In genomic region chr1:112625696-112626095, GRCh38 we compare ENCODE assay signal across 10 cellular contexts. TPM values are rescaled to one million over a fixed set of nuclear protein-coding genes. Genes with fewer than 3 reads are reported as not detected.
DNase-seq lines count a peak whose midpoint lies in the region; ATAC-seq, FAIRE-seq and TF ChIP-seq lines count a peak whose summit lies in the region.
"Had no signal": no experiment of that assay in that cellular context is flagged by ENCODE, and none has a peak within 500 bp of the region (broad histone marks: within the 10 kb centered on the region; RNA-seq: fewer than 3 reads in every experiment).

No MANE protein-coding gene starts in this region.

- H3K4me3 ChIP-seq in GM12878 = no peak overlapping the region
- no peak overlapping the region for H3K4me3 ChIP-seq in WERI-Rb-1 (ENCODE audit: low read depth, low read length)

- H3K9ac ChIP-seq in GM12878 (ENCODE audit: control insufficient read depth, insufficient read depth, low read length) = no peak overlapping the region

- H3K27me3 Mint-ChIP-seq in activated T-helper 2 cell treated with anti-CD3 and anti-CD28 coated beads, Interferon-gamma antibody, Interleukin-2, Interleukin-4, amounts not matched to agents 10 μg/mL and 5 μg/mL and 100 μg/mL, durations not matched to agents 14 hours and 24 hours and 36 hours (ENCODE audit: low read depth) = no peaks in the 10 kb centered on the region

- H3K4me1 ChIP-seq in GM12878 (ENCODE audit: control insufficient read depth, insufficient read depth, low read length) = peaks cover 7% of the 10 kb centered on the region; the same call in 1 of the 2 replicates
- H3K4me1 ChIP-seq: Caco-2 had no signal

- peak overlapping the region; percentile 12; the same call in 1 of the 2 replicates for H3K4me2 ChIP-seq in GM12878 (ENCODE audit: control insufficient read depth, insufficient read depth)

- H3K36me3 ChIP-seq in GM12878 (ENCODE audit: control insufficient read depth in 2 of 2, insufficient read depth in 2 of 2, low read length in 1 of 2) (peaks cover 0 to 15% of the 10 kb centered on the region in 2 experiments), WERI-Rb-1 (peaks cover 20% of the 10 kb centered on the region)

- H3K79me2 ChIP-seq in GM12878 (ENCODE audit: control insufficient read depth, insufficient read depth, low read length) = peaks cover 92% of the 10 kb centered on the region

- H3K27ac Mint-ChIP-seq in activated T-helper 2 cell treated with anti-CD3 and anti-CD28 coated beads, Interferon-gamma antibody, Interleukin-2, Interleukin-4, amounts not matched to agents 10 μg/mL and 5 μg/mL and 100 μg/mL, durations not matched to agents 14 hours and 24 hours and 36 hours = no peak overlapping the region

- no peak for TF ChIP-seq RAD21 in GM12878 (IDR thresholded peaks at IDR 0.05; ENCODE audit: insufficient read depth, low read depth, low read length)

- no peak for TF ChIP-seq EP300 in GM12878 (IDR thresholded peaks at IDR 0.05; ENCODE audit: borderline replicate concordance in 1 of 2, control insufficient read depth in 1 of 2, low read depth in 2 of 2, low read length in 2 of 2)

- 91% methylated on average over 2 of the region's 2 CpGs for WGBS in GM12878 (ENCODE audit: insufficient coverage, insufficient replicate concordance, low lambda C conversion rate, missing lambda C conversion rate)

- peaks cover 7% of the 10 kb centered on the region for H4K20me1 ChIP-seq in GM12878 (ENCODE audit: control insufficient read depth, insufficient read depth)

- TF ChIP-seq CTCF in GM12878 (IDR thresholded peaks at IDR 0.05 in 2 of 3, conservative IDR thresholded peaks at IDR 0.05 in 1 of 3; ENCODE audit: control insufficient read depth in 2 of 3, extremely low read depth in 1 of 3, insufficient read depth in 1 of 3, low read depth in 3 of 3, low read length in 3 of 3) = no peak
- no peak for TF ChIP-seq CTCF in WERI-Rb-1 (IDR thresholded peaks at IDR 0.05; ENCODE audit: low read depth, low read length)

- H3K9me3 ChIP-seq in GM12878 (replicated peaks; ENCODE audit: control insufficient read depth, insufficient read depth, low read length) (no peaks in the 10 kb centered on the region), WERI-Rb-1 (ENCODE audit: severe bottlenecking) (no peaks in the 10 kb centered on the region)
- H3K9me3 ChIP-seq: Caco-2 had no signal

- peaks cover 58% of the 10 kb centered on the region for H3K4me1 Mint-ChIP-seq in activated T-helper 2 cell treated with anti-CD3 and anti-CD28 coated beads, Interferon-gamma antibody, Interleukin-2, Interleukin-4, amounts not matched to agents 10 μg/mL and 5 μg/mL and 100 μg/mL, durations not matched to agents 14 hours and 24 hours and 36 hours (ENCODE audit: low read depth)

- no peak for FAIRE-seq in GM12878 (lab: Jason Lieb, UNC)

- RAD21 ChIA-PET in GM12878 (lab: Charles Lee; ENCODE audit: unreplicated experiment) = interaction anchor here (1.6 kb wide), 1 partner anchor 49 kb away, joined by 5 read pairs; the partner anchor contains the start of gene MOV10

- H2AFZ ChIP-seq in GM12878 (ENCODE audit: control insufficient read depth, low read depth, low read length) = no peak overlapping the region

- no peaks in the 10 kb centered on the region for H3K9me3 Mint-ChIP-seq in activated T-helper 2 cell treated with anti-CD3 and anti-CD28 coated beads, Interferon-gamma antibody, Interleukin-2, Interleukin-4, amounts not matched to agents 10 μg/mL and 5 μg/mL and 100 μg/mL, durations not matched to agents 14 hours and 24 hours and 36 hours

- in situ Hi-C loops in GM12878 (cut with MboI) = no loop called here

- POLR2A ChIA-PET in GM12878 (lab: Charles Lee) = interaction anchor here (0.7 to 1.4 kb wide), 5 partner anchors 9 to 79 kb away, joined by 3 to 5 read pairs (median 3); no protein-coding TSS in a partner anchor

- H3K27me3 ChIP-seq in GM12878 (replicated peaks in 1 of 2; ENCODE audit: control insufficient read depth in 2 of 2, insufficient read depth in 2 of 2, low read length in 1 of 2) (no peaks in the 10 kb centered on the region), WERI-Rb-1 (ENCODE audit: insufficient read depth, low read depth, severe bottlenecking) (no peaks in the 10 kb centered on the region)

- peaks cover 74% of the 10 kb centered on the region for H3K36me3 Mint-ChIP-seq in activated T-helper 2 cell treated with anti-CD3 and anti-CD28 coated beads, Interferon-gamma antibody, Interleukin-2, Interleukin-4, amounts not matched to agents 10 μg/mL and 5 μg/mL and 100 μg/mL, durations not matched to agents 14 hours and 24 hours and 36 hours (ENCODE audit: low read depth)

- H3K27ac ChIP-seq in GM12878 (ENCODE audit: control insufficient read depth, insufficient read depth) = no peak overlapping the region; the same call in 1 of the 2 replicates
- no peak overlapping the region for H3K27ac ChIP-seq in WERI-Rb-1

- intact Hi-C loops in GM12878 (cut with micrococcal nuclease; ENCODE audit: unreplicated experiment) = no loop called here
- intact Hi-C loops in activated T-helper 2 cell treated with anti-CD3 and anti-CD28 coated beads, Interferon-gamma antibody, Interleukin-2, Interleukin-4, amounts not matched to agents 10 μg/mL and 5 μg/mL and 100 μg/mL, durations not matched to agents 14 hours and 24 hours and 36 hours (cut with micrococcal nuclease) = no loop called here

- DNase-seq in AG08395 (ENCODE audit: low spot score) = peak; percentile 15
- DNase-seq in HUDEP-2 (lab: John Stamatoyannopoulos, UW; ENCODE audit: unreplicated experiment in 76 of 76) = peak in 54 of 76 experiments; percentile 3 to 75 (median 27)
- no peak for DNase-seq in GM12878 (ENCODE audit: low read depth, low spot score)
- no peak for DNase-seq in left lobe of liver (ENCODE audit: low spot score)
- no peak for DNase-seq in activated CD4-positive, CD25-positive, alpha-beta regulatory T cell treated with anti-CD3 and anti-CD28 coated beads, Interleukin-2, amount 50 U/mL, for 72 hours
- DNase-seq in activated T-helper 2 cell treated with anti-CD3 and anti-CD28 coated beads, Interferon-gamma antibody, Interleukin-2, Interleukin-4, amounts not matched to agents 10 μg/mL and 5 μg/mL and 100 μg/mL, durations not matched to agents 14 hours and 24 hours and 36 hours (ENCODE audit: low spot score) = no peak
- no peak for DNase-seq in WERI-Rb-1
- DNase-seq: Caco-2, NCI-H748 treated with DMSO at 0.1 percent for 48 hours had no signal

- no peak; the same call in 1 of the 3 replicates for ATAC-seq in GM12878
- ATAC-seq in left lobe of liver = peak; percentile 17
- ATAC-seq in HG02973 (IDR thresholded peaks at IDR 0.05; ENCODE audit: unreplicated experiment) = no peak

- SMC1A ChIA-PET in GM12878 (lab: Charles Lee; ENCODE audit: uncharacterized antibody, unreplicated experiment) = interaction anchor here (1.0 to 3.0 kb wide), 2 partner anchors 10 to 234 kb away, joined by 3 to 24 read pairs; no protein-coding TSS in a partner anchor

- TF ChIP-seq POLR2A in GM12878 (IDR thresholded peaks at IDR 0.05; ENCODE audit: low read depth, low read length) = no peak

- CTCF ChIA-PET in GM12878 (lab: Yijun Ruan, JAX) = interaction anchor here (0.8 to 1.6 kb wide), 2 partner anchors 82 to 234 kb away, joined by 4 to 5 read pairs; no protein-coding TSS in a partner anchor

- no TSS peak for BruUV-seq in GM12878 (replicated peaks; lab: Mats Ljungman, UMichigan)

- H3K4me3 Mint-ChIP-seq in activated T-helper 2 cell treated with anti-CD3 and anti-CD28 coated beads, Interferon-gamma antibody, Interleukin-2, Interleukin-4, amounts not matched to agents 10 μg/mL and 5 μg/mL and 100 μg/mL, durations not matched to agents 14 hours and 24 hours and 36 hours (ENCODE audit: low read depth) = no peak overlapping the region

RNA-seq across cellular contexts. Expression of gene CAPZA1, which starts 6.1 kb away (rescaled TPM):
- 311 and 333 TPM in 2 replicates for total RNA-seq in GM12878 (2013; cell fraction: nucleolus; rRNA removed)
- 231 and 289 TPM in 2 replicates for total RNA-seq in GM12878 (2014; rRNA removed)
- total RNA-seq in GM12878 (2014; rRNA removed; fragmentation: Illumina TruSeq; extraction: Trizol) = 248 TPM in 2 replicates
- total RNA-seq in GM12878 (2021) = 211 and 216 TPM in 2 replicates
- polyA plus RNA-seq in GM12878 (2011; ENCODE audit: low read depth) = 81.2 TPM
- polyA plus RNA-seq in GM12878 (2011; rRNA removed) = 289 and 478 TPM in 2 replicates
- polyA plus RNA-seq in GM12878 (2011; cell fraction: cytosol; rRNA removed) = 103 and 120 TPM in 2 replicates
- 144 and 150 TPM in 2 replicates for polyA plus RNA-seq in GM12878 (2011; cell fraction: nucleus; rRNA removed)
- polyA plus RNA-seq in GM12878 (2012) = 143 and 147 TPM in 2 replicates
- polyA plus RNA-seq in GM12878 (2014; fragmentation: Illumina TruSeq; extraction: Trizol) = 268 and 330 TPM in 2 replicates
- 100 to 1,000 TPM; 401 to 886 TPM for polyA plus RNA-seq in GM12878 (2014; fragmentation: Nextera tagmentation; extraction: Ambion mirVana)
- polyA plus RNA-seq in GM12878 (2014; rRNA removed) = 179 and 187 TPM in 2 replicates
- polyA plus RNA-seq in GM12878 (2016; fragmentation: Nextera tagmentation; extraction: Ambion mirVana) = 100 to 1,000 TPM; 394 to 404 TPM
- polyA minus RNA-seq in GM12878 (2011; rRNA and poly(A)+ RNA removed) = 213 and 380 TPM in 2 replicates
- 186 and 216 TPM in 2 replicates for polyA minus RNA-seq in GM12878 (2011; cell fraction: cytosol; rRNA and poly(A)+ RNA removed)
- polyA minus RNA-seq in GM12878 (2011; cell fraction: nucleus; rRNA and poly(A)+ RNA removed) = 68.3 and 80.1 TPM in 2 replicates
- 32.8 TPM for total RNA-seq in left lobe of liver
- 260 and 269 TPM in 2 replicates for total RNA-seq in activated T-helper 2 cell treated with anti-CD3 and anti-CD28 coated beads, Interferon-gamma antibody, Interleukin-2, Interleukin-4, amounts not matched to agents 10 μg/mL and 5 μg/mL and 100 μg/mL, durations not matched to agents 14 hours and 24 hours and 36 hours

RNA-seq across cellular contexts. Expression of gene ST7L, which starts 6.8 kb away (rescaled TPM):
- 34.7 and 41.0 TPM in 2 replicates for total RNA-seq in GM12878 (2013; cell fraction: nucleolus; rRNA removed)
- 8.3 and 9.9 TPM in 2 replicates for total RNA-seq in GM12878 (2014; rRNA removed)
- 11.8 and 12.5 TPM in 2 replicates for total RNA-seq in GM12878 (2014; rRNA removed; fragmentation: Illumina TruSeq; extraction: Trizol)
- total RNA-seq in GM12878 (2021) = 6.0 and 7.6 TPM in 2 replicates
- polyA plus RNA-seq in GM12878 (2011; ENCODE audit: low read depth) = 3.0 TPM
- 13.1 and 17.8 TPM in 2 replicates for polyA plus RNA-seq in GM12878 (2011; rRNA removed)
- polyA plus RNA-seq in GM12878 (2011; cell fraction: cytosol; rRNA removed) = 7.9 and 8.1 TPM in 2 replicates
- 16.2 and 17.9 TPM in 2 replicates for polyA plus RNA-seq in GM12878 (2011; cell fraction: nucleus; rRNA removed)
- polyA plus RNA-seq in GM12878 (2012) = 4.2 and 4.6 TPM in 2 replicates
- polyA plus RNA-seq in GM12878 (2014; fragmentation: Illumina TruSeq; extraction: Trizol) = 7.8 and 10.2 TPM in 2 replicates
- 1 to 10 TPM; 3.6 to 5.4 TPM for polyA plus RNA-seq in GM12878 (2014; fragmentation: Nextera tagmentation; extraction: Ambion mirVana)
- polyA plus RNA-seq in GM12878 (2014; rRNA removed) = 7.0 and 11.7 TPM in 2 replicates
- 10 to 100 TPM; 12.0 to 13.7 TPM for polyA plus RNA-seq in GM12878 (2016; fragmentation: Nextera tagmentation; extraction: Ambion mirVana)
- 11.8 and 16.2 TPM in 2 replicates for polyA minus RNA-seq in GM12878 (2011; rRNA and poly(A)+ RNA removed)
- polyA minus RNA-seq in GM12878 (2011; cell fraction: cytosol; rRNA and poly(A)+ RNA removed) = 5.1 and 11.0 TPM in 2 replicates
- 20.3 and 23.6 TPM in 2 replicates for polyA minus RNA-seq in GM12878 (2011; cell fraction: nucleus; rRNA and poly(A)+ RNA removed)
- total RNA-seq in left lobe of liver = 6.2 TPM
- total RNA-seq in activated T-helper 2 cell treated with anti-CD3 and anti-CD28 coated beads, Interferon-gamma antibody, Interleukin-2, Interleukin-4, amounts not matched to agents 10 μg/mL and 5 μg/mL and 100 μg/mL, durations not matched to agents 14 hours and 24 hours and 36 hours = 15.3 and 15.4 TPM in 2 replicates

RNA-seq across cellular contexts. Expression of gene MOV10, which starts 48.8 kb away (rescaled TPM):
- 74.7 and 85.4 TPM in 2 replicates for total RNA-seq in GM12878 (2013; cell fraction: nucleolus; rRNA removed)
- total RNA-seq in GM12878 (2014; rRNA removed) (43.1 and 47.1 TPM in 2 replicates), GM12878 (2014; rRNA removed; fragmentation: Illumina TruSeq; extraction: Trizol) (31.4 and 37.4 TPM in 2 replicates), GM12878 (2021) (78.2 and 80.3 TPM in 2 replicates), left lobe of liver (44.3 TPM)
- polyA plus RNA-seq in GM12878 (2011; ENCODE audit: low read depth) = 50.0 TPM
- polyA plus RNA-seq in GM12878 (2011; rRNA removed) (15.7 and 43.7 TPM in 2 replicates), GM12878 (2014; fragmentation: Illumina TruSeq; extraction: Trizol) (44.5 and 70.4 TPM in 2 replicates), GM12878 (2014; fragmentation: Nextera tagmentation; extraction: Ambion mirVana) (10 to 100 TPM; 21.0 to 28.6 TPM), GM12878 (2014; rRNA removed) (65.8 and 82.0 TPM in 2 replicates), GM12878 (2016; fragmentation: Nextera tagmentation; extraction: Ambion mirVana) (10 to 100 TPM; 52.5 to 58.6 TPM)
- 51.6 and 52.6 TPM in 2 replicates for polyA plus RNA-seq in GM12878 (2011; cell fraction: cytosol; rRNA removed)
- polyA plus RNA-seq in GM12878 (2011; cell fraction: nucleus; rRNA removed) = 214 and 236 TPM in 2 replicates
- 48.1 and 49.7 TPM in 2 replicates for polyA plus RNA-seq in GM12878 (2012)
- 34.5 and 70.3 TPM in 2 replicates for polyA minus RNA-seq in GM12878 (2011; rRNA and poly(A)+ RNA removed)
- 21.7 and 27.8 TPM in 2 replicates for polyA minus RNA-seq in GM12878 (2011; cell fraction: cytosol; rRNA and poly(A)+ RNA removed)
- polyA minus RNA-seq in GM12878 (2011; cell fraction: nucleus; rRNA and poly(A)+ RNA removed) = 49.7 and 83.2 TPM in 2 replicates
- total RNA-seq in activated T-helper 2 cell treated with anti-CD3 and anti-CD28 coated beads, Interferon-gamma antibody, Interleukin-2, Interleukin-4, amounts not matched to agents 10 μg/mL and 5 μg/mL and 100 μg/mL, durations not matched to agents 14 hours and 24 hours and 36 hours = 64.5 and 68.1 TPM in 2 replicates

Comparison
In these comparisons a context has a peak if more than half of its experiments do, and no peak if none do; other contexts are left out.
1. DNase-seq: peak in AG08395 (single experiment) and HUDEP-2 (54 of 76); none in GM12878 (single experiment), left lobe of liver (single experiment), activated CD4-positive, CD25-positive, alpha-beta regulatory T cell treated with anti-CD3 and anti-CD28 coated beads, Interleukin-2, amount 50 U/mL, for 72 hours (single experiment), activated T-helper 2 cell treated with anti-CD3 and anti-CD28 coated beads, Interferon-gamma antibody, Interleukin-2, Interleukin-4, amounts not matched to agents 10 μg/mL and 5 μg/mL and 100 μg/mL, durations not matched to agents 14 hours and 24 hours and 36 hours (single experiment) and WERI-Rb-1 (single experiment).